ENCODE assay signal across 19 cellular contexts in genomic region chr20:10978019-10978702, GRCh38.
DNase-seq lines count a peak whose midpoint lies in the region; ATAC-seq, FAIRE-seq and TF ChIP-seq lines count a peak whose summit lies in the region.
"Had no signal": no experiment of that assay in that cellular context is flagged by ENCODE, and none has a peak within 500 bp of the region (broad histone marks: within the 10 kb centered on the region; RNA-seq: fewer than 3 reads in every experiment).

No MANE protein-coding gene starts in this region.

- no peak for TF ChIP-seq CTCF in H9 (conservative IDR thresholded peaks at IDR 0.05)
- TF ChIP-seq CTCF in astrocyte (IDR thresholded peaks at IDR 0.05; ENCODE audit: insufficient read depth, low read depth, low read length), result no peak
- no peak for TF ChIP-seq CTCF in gastrocnemius medialis (IDR thresholded peaks at IDR 0.05 in 4 of 5, conservative IDR thresholded peaks at IDR 0.05 in 1 of 5)
- TF ChIP-seq CTCF in ovary (IDR thresholded peaks at IDR 0.05), result no peak

- H3K23ac ChIP-seq in H9 (ENCODE audit: insufficient read length, low read depth, low read length) (no peak overlapping the region), mesenchymal stem cell (ENCODE audit: low read length in 2 of 2) (no peak overlapping the region)

- no CpG with 5 or more reads among the region's 4 CpGs for WGBS in H9 (ENCODE audit: extremely low coverage, insufficient read length, low lambda C conversion rate)
- 97% methylated on average over 4 of the region's 4 CpGs for WGBS in mesenchymal stem cell
- WGBS in ovary, 3 donors, result 86 to 93% (median 93%) methylated on average over 4 of the region's 4 CpGs

- no peaks in the 10 kb centered on the region for H3K23me2 ChIP-seq in H9 (ENCODE audit: insufficient read length, low read depth, low read length, poor library complexity, severe bottlenecking)

- peak; percentile 59 to 68 for ATAC-seq in gastrocnemius medialis

- H3K9me3 Mint-ChIP-seq in H9 (peaks cover 0 to 2% of the 10 kb centered on the region in 2 experiments; a peak in 2 of 5 replicates), astrocyte (ENCODE audit: unreplicated experiment) (peaks cover 3% of the 10 kb centered on the region)

- H2AFZ ChIP-seq in H9 (ENCODE audit: low read length) (peak overlapping the region; percentile 14), astrocyte (ENCODE audit: low read depth, low read length) (no peak overlapping the region), mesenchymal stem cell (ENCODE audit: low read depth, low read length) (no peak overlapping the region)

- H4K91ac ChIP-seq in H9 (ENCODE audit: insufficient read length, low read depth, low read length) (no peak overlapping the region), mesenchymal stem cell (ENCODE audit: low read length) (no peak overlapping the region)

- H3K27me3 Mint-ChIP-seq in H9 (ENCODE audit: low read depth) (no peaks in the 10 kb centered on the region), astrocyte (ENCODE audit: low read depth, unreplicated experiment) (no peaks in the 10 kb centered on the region)
- H3K27me3 Mint-ChIP-seq: CD4-positive, CD25-positive, alpha-beta regulatory T cell had no signal

- H3K18ac ChIP-seq in H9 (ENCODE audit: insufficient read length, low read depth, low read length) (peak overlapping the region; percentile 25), mesenchymal stem cell (ENCODE audit: low read depth in 1 of 2, low read length in 2 of 2) (no peak overlapping the region)

- no peak overlapping the region for H4K5ac ChIP-seq in H9 (ENCODE audit: insufficient read length, low read depth, low read length)

- H4K8ac ChIP-seq in H9 (replicated peaks; ENCODE audit: insufficient read length, low read depth, low read length) (no peak overlapping the region), mesenchymal stem cell (ENCODE audit: low read length) (no peak overlapping the region)

- H3K27me3 ChIP-seq in H9 (ENCODE audit: insufficient read depth, low read length) (no peaks in the 10 kb centered on the region), astrocyte (ENCODE audit: insufficient read depth, low read length) (no peaks in the 10 kb centered on the region), mesenchymal stem cell (ENCODE audit: control insufficient read depth in 1 of 2, insufficient read depth in 1 of 2, low read length in 2 of 2) (no peaks in the 10 kb centered on the region), gastrocnemius medialis (no peaks in the 10 kb centered on the region), ovary (no peaks in the 10 kb centered on the region)
- H3K27me3 ChIP-seq: MG63, SJCRH30 had no signal

- no peak overlapping the region for H3K56ac ChIP-seq in H9 (ENCODE audit: insufficient read length, low read depth, low read length)

- no peak overlapping the region for H3K27ac ChIP-seq in H9 (ENCODE audit: insufficient read length, low read depth, low read length)
- H3K27ac ChIP-seq in astrocyte (ENCODE audit: low read depth, low read length), result no peak overlapping the region
- no peak overlapping the region for H3K27ac ChIP-seq in mesenchymal stem cell (ENCODE audit: low read length, poor library complexity, severe bottlenecking)
- H3K27ac ChIP-seq in gastrocnemius medialis, result peak overlapping the region; percentile 78 to 89 (median 87)
- H3K27ac ChIP-seq in ovary, result no peak overlapping the region
- H3K27ac ChIP-seq: SJCRH30 had no signal

- in situ Hi-C loops in gastrocnemius medialis (cut with MboI; ENCODE audit: low sequenced_read_pairs in 4 of 4) (no loop called here), ACHN (cut with HindIII; ENCODE audit: low pct_ligation_motif_present, low pct_unique_long_range_greater_than_20kb, low sequenced_read_pairs) (no loop called here)

- no peak overlapping the region for H2BK15ac ChIP-seq in H9 (ENCODE audit: low read depth, low read length)
- no peak overlapping the region for H2BK15ac ChIP-seq in mesenchymal stem cell (ENCODE audit: low read depth, poor library complexity, severe bottlenecking)

- H3K4me1 ChIP-seq in H9 (ENCODE audit: insufficient read depth, low read length) (no peaks in the 10 kb centered on the region; the same call in 1 of the 2 replicates), astrocyte (ENCODE audit: insufficient read depth, low read length) (peaks cover 4% of the 10 kb centered on the region), mesenchymal stem cell (ENCODE audit: control insufficient read depth, insufficient read depth, low read depth, low read length) (no peaks in the 10 kb centered on the region), gastrocnemius medialis (peaks cover 36 to 48% of the 10 kb centered on the region in 2 donors), ovary (ENCODE audit: insufficient read depth) (peaks cover 1% of the 10 kb centered on the region)
- H3K4me1 ChIP-seq: SJCRH30 had no signal

- H3K36me3 ChIP-seq in astrocyte (ENCODE audit: insufficient read depth, low read length), result no peaks in the 10 kb centered on the region
- no peaks in the 10 kb centered on the region for H3K36me3 ChIP-seq in mesenchymal stem cell (ENCODE audit: control insufficient read depth in 1 of 2, insufficient read depth in 2 of 2, low read depth in 1 of 2, low read length in 2 of 2)
- H3K36me3 ChIP-seq in gastrocnemius medialis, result no peaks in the 10 kb centered on the region
- H3K36me3 ChIP-seq in ovary, result no peaks in the 10 kb centered on the region
- H3K36me3 ChIP-seq: MG63, SJCRH30 had no signal

- H2AK5ac ChIP-seq in H9 (ENCODE audit: insufficient read length, low read length) (no peak overlapping the region), mesenchymal stem cell (ENCODE audit: low read length, severe bottlenecking) (peak overlapping the region; percentile 9)

- no peak overlapping the region for H3T11ph ChIP-seq in H9 (ENCODE audit: low read length)

- no peak overlapping the region for H3K4me3 ChIP-seq in astrocyte (ENCODE audit: insufficient read depth, low read depth, low read length)
- no peak overlapping the region for H3K4me3 ChIP-seq in mesenchymal stem cell (ENCODE audit: insufficient read depth in 1 of 2, low read depth in 1 of 2, low read length in 2 of 2)
- peak overlapping the region in 1 of 4 donors; percentile 26 for H3K4me3 ChIP-seq in gastrocnemius medialis
- no peak overlapping the region for H3K4me3 ChIP-seq in ovary
- H3K4me3 ChIP-seq: MG63, SJCRH30 had no signal

- H3K79me1 ChIP-seq in H9 (ENCODE audit: insufficient read depth, low read depth, low read length, poor library complexity, severe bottlenecking) (no peaks in the 10 kb centered on the region), mesenchymal stem cell (replicated peaks; ENCODE audit: low read length, poor library complexity, severe bottlenecking) (no peaks in the 10 kb centered on the region)

- no peak overlapping the region for H3K4me3 Mint-ChIP-seq in H9
- peak overlapping the region; percentile 46 for H3K4me3 Mint-ChIP-seq in astrocyte (ENCODE audit: unreplicated experiment)
- H3K4me3 Mint-ChIP-seq: CD4-positive, CD25-positive, alpha-beta regulatory T cell; HFFc6 had no signal

- H3K27ac Mint-ChIP-seq in H9 (no peak overlapping the region), astrocyte (ENCODE audit: unreplicated experiment) (no peak overlapping the region)
- H3K27ac Mint-ChIP-seq: CD4-positive, CD25-positive, alpha-beta regulatory T cell; HFFc6 had no signal

- FAIRE-seq in astrocyte (lab: Jason Lieb, UNC), result no peak

- no peak for TF ChIP-seq EP300 in ovary (IDR thresholded peaks at IDR 0.05)

- H2BK12ac ChIP-seq in H9 (ENCODE audit: insufficient read length, low read depth, low read length) (peak overlapping the region; percentile 57), mesenchymal stem cell (ENCODE audit: low read length in 2 of 2) (peak overlapping the region in 1 of 2 experiments; percentile 59)

- H3K14ac ChIP-seq in H9 (ENCODE audit: insufficient read depth, low read length), result no peak overlapping the region
- no peak overlapping the region for H3K14ac ChIP-seq in mesenchymal stem cell (ENCODE audit: low read length in 2 of 2)

- H3K79me2 ChIP-seq in H9 (ENCODE audit: insufficient read depth, low read length) (no peaks in the 10 kb centered on the region), astrocyte (ENCODE audit: insufficient read depth, low read length) (no peaks in the 10 kb centered on the region)

- no peak for TF ChIP-seq POLR2A in gastrocnemius medialis (IDR thresholded peaks at IDR 0.05)
- TF ChIP-seq POLR2A in ovary (IDR thresholded peaks at IDR 0.05), result no peak

- H2BK20ac ChIP-seq in H9 (ENCODE audit: low read depth, low read length, poor library complexity, severe bottlenecking), result no peak overlapping the region

- H3K4ac ChIP-seq in H9 (ENCODE audit: low read depth, low read length), result no peak overlapping the region
- H3K4ac ChIP-seq in mesenchymal stem cell (ENCODE audit: low read depth in 1 of 2, low read length in 2 of 2), result no peak overlapping the region

- no peaks in the 10 kb centered on the region for H3K36me3 Mint-ChIP-seq in H9 (ENCODE audit: insufficient read depth in 1 of 3, low read depth in 3 of 3)
- no peaks in the 10 kb centered on the region for H3K36me3 Mint-ChIP-seq in astrocyte (ENCODE audit: low read depth, unreplicated experiment)
- H3K36me3 Mint-ChIP-seq: CD4-positive, CD25-positive, alpha-beta regulatory T cell had no signal

- no peak for DNase-seq in H9
- DNase-seq in astrocyte (ENCODE audit: low read depth), result no peak
- DNase-seq in mesenchymal stem cell, result no peak
- DNase-seq in gastrocnemius medialis, result peak in 1 of 2 donors; percentile 60
- no peak for DNase-seq in ovary
- no peak for DNase-seq in ACHN
- DNase-seq in globus pallidus (ENCODE audit: low spot score), result no peak
- DNase-seq: CD4-positive, CD25-positive, alpha-beta regulatory T cell; DMS79; H7; HFFc6; Kasumi-1; MG63; NCI-H1694 treated with DMSO at 0.1 percent for 48 hours; NCI-H2081 treated with DMSO at 0.1 percent for 48 hours; NCI-H510A treated with DMSO at 0.1 percent for 48 hours; NCI-H774; NK-92 treated with Interleukin-12 subunit alpha and Interleukin-12 subunit beta, amount 100 ng/mL, for 24 hours; SJCRH30 had no signal

- intact Hi-C loops in gastrocnemius medialis (cut with DNase I; ENCODE audit: low total_unique reads) (loop anchor here (2.0 to 5.0 kb wide), 3 partner anchors 129 to 543 kb away; partner anchors contain the start of genes JAG1, MKKS and SLX4IP), ovary (cut with DNase I) (no loop called here)

- no peaks in the 10 kb centered on the region for H4K20me1 ChIP-seq in H9 (ENCODE audit: control insufficient read depth, insufficient read depth, insufficient read length)
- no peaks in the 10 kb centered on the region for H4K20me1 ChIP-seq in astrocyte (ENCODE audit: insufficient read depth, low read length)

- H3K4me2 ChIP-seq in H9 (ENCODE audit: insufficient read depth, insufficient read length, low read length), result no peak overlapping the region
- H3K4me2 ChIP-seq in astrocyte (ENCODE audit: low read length), result no peak overlapping the region
- no peak overlapping the region for H3K4me2 ChIP-seq in mesenchymal stem cell (ENCODE audit: low read length, poor library complexity, severe bottlenecking)

- H3K4me1 Mint-ChIP-seq in H9 (peaks cover 7% of the 10 kb centered on the region in 2 experiments; a peak in 3 of 4 replicates), astrocyte (ENCODE audit: low read depth, unreplicated experiment) (peaks cover 25% of the 10 kb centered on the region)
- H3K4me1 Mint-ChIP-seq: CD4-positive, CD25-positive, alpha-beta regulatory T cell had no signal

- no peak overlapping the region for H2BK5ac ChIP-seq in H9 (ENCODE audit: insufficient read length, low read length)
- H2BK5ac ChIP-seq in mesenchymal stem cell (ENCODE audit: low read depth, low read length, poor library complexity, severe bottlenecking), result no peak overlapping the region

- no peaks in the 10 kb centered on the region for H3K9me3 ChIP-seq in H9 (ENCODE audit: control insufficient read depth, low read depth, low read length)
- no peaks in the 10 kb centered on the region for H3K9me3 ChIP-seq in astrocyte (ENCODE audit: insufficient read depth, low read depth, low read length)
- H3K9me3 ChIP-seq in mesenchymal stem cell (ENCODE audit: control insufficient read depth, low read length), result no peaks in the 10 kb centered on the region
- H3K9me3 ChIP-seq in gastrocnemius medialis, result no peaks in the 10 kb centered on the region
- no peaks in the 10 kb centered on the region for H3K9me3 ChIP-seq in ovary
- H3K9me3 ChIP-seq: MG63, SJCRH30 had no signal

- no peak overlapping the region for H3K9ac ChIP-seq in H9 (ENCODE audit: extremely low read depth, insufficient read length, low read length)
- H3K9ac ChIP-seq in astrocyte (ENCODE audit: low read length), result no peak overlapping the region
- no peak overlapping the region for H3K9ac ChIP-seq in mesenchymal stem cell (ENCODE audit: low read length)

- H2BK120ac ChIP-seq in H9 (ENCODE audit: low read depth, low read length, poor library complexity, severe bottlenecking), result no peak overlapping the region
- H2BK120ac ChIP-seq in mesenchymal stem cell (ENCODE audit: low read depth, low read length), result no peak overlapping the region

Comparison
In these comparisons a context has a peak if more than half of its experiments do, and no peak if none do; other contexts are left out.
1. H3K27ac ChIP-seq: peak in gastrocnemius medialis (4 of 4); none in H9 (single experiment), astrocyte (single experiment), mesenchymal stem cell (single experiment) and ovary (0 of 2).